In the genomic region with DNA sequence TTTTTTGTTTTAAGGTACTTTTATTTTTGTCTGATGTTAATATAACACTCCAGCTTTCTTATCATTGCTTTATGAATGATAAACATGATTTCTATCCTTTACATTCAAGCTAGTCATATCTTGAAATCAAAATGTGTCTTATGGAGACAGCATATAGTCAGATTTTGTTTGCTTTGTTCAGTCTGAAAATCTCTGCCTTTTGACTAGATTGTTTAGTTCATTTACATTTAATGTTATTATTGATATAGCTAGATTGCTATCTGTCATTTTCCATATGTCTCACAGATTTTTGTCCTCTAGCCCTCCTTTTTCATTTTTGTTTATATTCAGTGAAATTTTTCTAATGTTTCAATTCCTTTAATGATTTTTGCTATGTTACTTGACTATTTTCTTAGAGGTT, we compare ENCODE assay signal across 33 cellular contexts.
DNase-seq lines count a peak whose midpoint lies in the region; ATAC-seq, FAIRE-seq and TF ChIP-seq lines count a peak whose summit lies in the region.
"Had no signal": no experiment of that assay in that cellular context is flagged by ENCODE, and none has a peak within 500 bp of the region (broad histone marks: within the 10 kb centered on the region; RNA-seq: fewer than 3 reads in every experiment).

No MANE protein-coding gene starts in this region.

- no peak for TF ChIP-seq RAD21 in K562 (CRISPR knock-in tag; conservative IDR thresholded peaks at IDR 0.05 in 1 of 2, IDR thresholded peaks at IDR 0.05 in 1 of 2)

- no peak for ATAC-seq in K562
- no peak for ATAC-seq in naive thymus-derived CD8-positive, alpha-beta T cell
- ATAC-seq: A549; CD8-positive, alpha-beta T cell had no signal

- peaks cover 0 to 24% (median 3%) of the 10 kb centered on the region in 3 donors for H3K36me3 Mint-ChIP-seq in naive thymus-derived CD8-positive, alpha-beta T cell
- H3K36me3 Mint-ChIP-seq: CD14-positive monocyte; CD4-positive, alpha-beta memory T cell; CD8-positive, alpha-beta memory T cell; CD8-positive, alpha-beta T cell had no signal

- H3K9me3 Mint-ChIP-seq in naive thymus-derived CD8-positive, alpha-beta T cell, result peaks cover 11 to 61% (median 31%) of the 10 kb centered on the region in 9 donors

- no peak for FAIRE-seq in K562 (lab: Jason Lieb, UNC)
- FAIRE-seq: A204.1, A549, D721Med had no signal

- POLR2A ChIA-PET in HEK293 (lab: Yijun Ruan, JAX), result no interaction called here
- POLR2A ChIA-PET in K562 (lab: Yijun Ruan, JAX), result interaction anchor here (0.6 kb wide), 1 partner anchor 10 kb away, joined by 4 read pairs; no protein-coding TSS in a partner anchor
- POLR2A ChIA-PET in naive thymus-derived CD8-positive, alpha-beta T cell (lab: Charles Lee), result no interaction called here

- H3K27ac Mint-ChIP-seq in naive thymus-derived CD8-positive, alpha-beta T cell, result no peak overlapping the region
- H3K27ac Mint-ChIP-seq: B cell; CD14-positive monocyte; CD4-positive, alpha-beta memory T cell; CD4-positive, alpha-beta T cell; CD4-positive, CD25-positive, alpha-beta regulatory T cell; CD8-positive, alpha-beta memory T cell; CD8-positive, alpha-beta T cell had no signal

- H3K27ac ChIP-seq in HEK293 (ENCODE audit: extremely low read depth, low read depth, low read length), result no peak overlapping the region
- H3K27ac ChIP-seq in K562 (ENCODE audit: extremely low read depth, low read depth, low read length), result no peak overlapping the region
- H3K27ac ChIP-seq: 22Rv1; A549; BLaER1; BLaER1 treated with 17β-estradiol and CSF1 and Interleukin-3, amounts not matched to agents 10 nM and 100 nM; C4-2B had no signal

- TF ChIP-seq POLR2A in K562 (conservative IDR thresholded peaks at IDR 0.05), result no peak

- peaks cover 0 to 14% (median 12%) of the 10 kb centered on the region in 5 donors for H3K27me3 Mint-ChIP-seq in naive thymus-derived CD8-positive, alpha-beta T cell
- H3K27me3 Mint-ChIP-seq: B cell; CD4-positive, CD25-positive, alpha-beta regulatory T cell had no signal

- in situ Hi-C loops in K562 (cut with MboI), result no loop called here

- DNase-seq in K562 (ENCODE audit: extremely low read depth in 1 of 4, low spot score in 3 of 4), result no peak
- no peak for DNase-seq in NCI-H1105 treated with DMSO at 0.1 percent for 48 hours (lab: John Stamatoyannopoulos, UW)
- DNase-seq in naive thymus-derived CD8-positive, alpha-beta T cell, result no peak
- DNase-seq: 8988T; ACHN; AML-193; BE2C; C1 segment of cervical spinal cord; Caco-2; Calu3; CD4-positive, alpha-beta memory T cell; CD4-positive, alpha-beta T cell; CD4-positive, CD25-positive, alpha-beta regulatory T cell; CD8-positive, alpha-beta memory T cell; CD8-positive, alpha-beta T cell; COR-L47; DMS 273 treated with DMSO at 0.1 percent for 48 hours; DMS153; DMS53; DMS79; DMS79 treated with DMSO at 0.1 percent for 48 hours; DND-41; EL had no signal

- CTCF ChIA-PET in HEK293 (lab: Yijun Ruan, JAX) (no interaction called here), K562 (lab: Yijun Ruan, JAX; ENCODE audit: low intra/inter-chr PET ratio) (no interaction called here)

- TF ChIP-seq EP300 in K562 (IDR thresholded peaks at IDR 0.05; ENCODE audit: low read length), result no peak

- intact Hi-C loops in K562 (cut with micrococcal nuclease), result no loop called here

- no peaks in the 10 kb centered on the region for H3K36me3 ChIP-seq in HEK293 (ENCODE audit: control insufficient read depth in 2 of 2, insufficient read depth in 1 of 2, low read length in 2 of 2)
- no peaks in the 10 kb centered on the region for H3K36me3 ChIP-seq in K562 (ENCODE audit: control insufficient read depth, insufficient read depth, low read length)
- H3K36me3 ChIP-seq: BE2C; BLaER1; BLaER1 treated with 17β-estradiol and CSF1 and Interleukin-3, amounts not matched to agents 10 nM and 100 nM had no signal

- no peaks in the 10 kb centered on the region for H4K20me1 ChIP-seq in K562 (replicated peaks; ENCODE audit: control insufficient read depth, insufficient read depth, low read length)
- H4K20me1 ChIP-seq: BLaER1; BLaER1 treated with 17β-estradiol and CSF1 and Interleukin-3, amounts not matched to agents 10 nM and 100 nM had no signal

- no peak overlapping the region for H2AFZ ChIP-seq in K562 (ENCODE audit: low read depth, low read length)

- TF ChIP-seq CTCF in HEK293 (tag by site-specific recombination; IDR thresholded peaks at IDR 0.05) (no peak), K562 (IDR thresholded peaks at IDR 0.05 in 2 of 3, conservative IDR thresholded peaks at IDR 0.05 in 1 of 3; ENCODE audit: insufficient read depth in 2 of 3, low read depth in 1 of 3, low read length in 3 of 3) (no peak)

- H3K79me2 ChIP-seq in K562 (ENCODE audit: control insufficient read depth, insufficient read depth, low read length), result no peaks in the 10 kb centered on the region

- H3K9me1 ChIP-seq in K562 (ENCODE audit: control insufficient read depth, insufficient read depth, low read length), result no peaks in the 10 kb centered on the region

- peaks cover 8 to 14% of the 10 kb centered on the region in 2 experiments; a peak in 3 of 5 replicates for H3K27me3 ChIP-seq in K562 (ENCODE audit: control insufficient read depth in 2 of 2, insufficient read depth in 2 of 2, low read length in 2 of 2)
- H3K27me3 ChIP-seq: BE2C; BLaER1; BLaER1 treated with 17β-estradiol and CSF1 and Interleukin-3, amounts not matched to agents 10 nM and 100 nM had no signal

- no peak overlapping the region for H3K9ac ChIP-seq in K562 (ENCODE audit: insufficient read depth in 1 of 2, low read depth in 2 of 2, low read length in 2 of 2)
- H3K9ac ChIP-seq: BLaER1; BLaER1 treated with 17β-estradiol and CSF1 and Interleukin-3, amounts not matched to agents 10 nM and 100 nM had no signal

- H3K4me2 ChIP-seq in K562 (ENCODE audit: insufficient read depth, low read length), result no peak overlapping the region
- H3K4me2 ChIP-seq: A549; BLaER1; BLaER1 treated with 17β-estradiol and CSF1 and Interleukin-3, amounts not matched to agents 10 nM and 100 nM had no signal

- H3K4me3 Mint-ChIP-seq in naive thymus-derived CD8-positive, alpha-beta T cell, result no peak overlapping the region
- H3K4me3 Mint-ChIP-seq: B cell; CD14-positive monocyte; CD4-positive, alpha-beta memory T cell; CD4-positive, alpha-beta T cell; CD8-positive, alpha-beta memory T cell; CD8-positive, alpha-beta T cell had no signal

- no peaks in the 10 kb centered on the region for H3K9me3 ChIP-seq in HEK293 (ENCODE audit: control insufficient read depth, insufficient read depth, low read depth, low read length)
- H3K9me3 ChIP-seq in K562 (replicated peaks; ENCODE audit: control insufficient read depth, insufficient read depth, low read depth, low read length), result no peaks in the 10 kb centered on the region
- H3K9me3 ChIP-seq: A549, BE2C, Caco-2 had no signal

- no peaks in the 10 kb centered on the region for H3K4me1 Mint-ChIP-seq in naive thymus-derived CD8-positive, alpha-beta T cell
- H3K4me1 Mint-ChIP-seq: B cell; CD14-positive monocyte; CD4-positive, alpha-beta memory T cell; CD4-positive, CD25-positive, alpha-beta regulatory T cell; CD8-positive, alpha-beta memory T cell had no signal

- BruUV-seq in K562 (replicated peaks; lab: Mats Ljungman, UMichigan), result no TSS peak

- no peaks in the 10 kb centered on the region for H3K4me1 ChIP-seq in HEK293 (ENCODE audit: control insufficient read depth, insufficient read depth, low read length)
- no peaks in the 10 kb centered on the region for H3K4me1 ChIP-seq in K562 (replicated peaks in 1 of 2; ENCODE audit: control insufficient read depth in 2 of 2, insufficient read depth in 2 of 2, low read length in 2 of 2)
- H3K4me1 ChIP-seq: A549; BE2C; BLaER1; BLaER1 treated with 17β-estradiol and CSF1 and Interleukin-3, amounts not matched to agents 10 nM and 100 nM; Caco-2 had no signal

- H3K4me3 ChIP-seq in HEK293 (ENCODE audit: low read depth, low read length), result no peak overlapping the region
- no peak overlapping the region for H3K4me3 ChIP-seq in K562
- H3K4me3 ChIP-seq: A549; BLaER1; BLaER1 treated with 17β-estradiol and CSF1 and Interleukin-3, amounts not matched to agents 10 nM and 100 nM had no signal

TF ChIP-seq in HEK293, 187 proteins besides CTCF, POLR2A, EP300 and RAD21 (continues in another document):
- peak; percentile 77 for TF ChIP-seq SETDB1 (IDR thresholded peaks at IDR 0.05; ENCODE audit: insufficient read length, low read length)

TF ChIP-seq in K562, 482 proteins besides CTCF, POLR2A, EP300 and RAD21:
- TF ChIP-seq ZNF507 (tag; conservative IDR thresholded peaks at IDR 0.05) (peak; percentile 89), SLC30A9 (CRISPR knock-in tag; IDR thresholded peaks at IDR 0.05) (no peak)
